Comparison of ENCODE assay signal across 9 cellular contexts in the genomic region with DNA sequence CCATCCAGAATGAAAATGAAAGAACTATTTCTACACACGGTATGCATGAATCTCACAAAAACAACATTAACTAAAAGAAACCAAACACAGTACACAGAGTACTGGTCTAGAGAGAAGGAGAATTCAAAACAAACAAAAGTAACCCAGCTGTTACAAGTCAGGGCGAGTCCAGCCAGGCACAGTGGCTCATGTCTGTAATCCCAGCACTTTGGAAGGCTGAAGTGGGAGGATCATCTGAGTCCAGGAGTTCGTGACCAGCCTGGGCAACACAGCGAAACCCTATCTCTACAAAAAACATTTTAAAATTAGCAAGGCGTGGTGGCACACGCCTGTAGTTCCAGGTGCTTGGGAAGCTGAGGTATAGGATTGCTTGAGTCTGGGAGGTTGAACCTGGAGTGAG. TPM values are rescaled to one million over a fixed set of nuclear protein-coding genes. Genes with fewer than 3 reads are reported as not detected.
DNase-seq lines count a peak whose midpoint lies in the region; ATAC-seq and TF ChIP-seq lines count a peak whose summit lies in the region.
"Had no signal": no experiment of that assay in that cellular context is flagged by ENCODE, and none has a peak within 500 bp of the region (broad histone marks: within the 10 kb centered on the region; RNA-seq: fewer than 3 reads in every experiment).

No MANE protein-coding gene starts in this region.

- no peaks in the 10 kb centered on the region for H3K9me3 Mint-ChIP-seq in T-helper 1 cell treated with Interleukin-12 subunit alpha and Interleukin-12 subunit beta and Interleukin-4 antibody, amounts not matched to agents 30 μg/mL and 1 μg/mL, for 36 hours
- no peaks in the 10 kb centered on the region for H3K9me3 Mint-ChIP-seq in WTC11
- H3K9me3 Mint-ChIP-seq in stimulated activated naive B cell treated with anti-CD40 and anti-IgM and Interleukin-4, amounts not matched to agents 10 μg/mL and 1 μg/mL and 100 μg/mL, for 72 hours = no peaks in the 10 kb centered on the region

- peak overlapping the region; percentile 97 for H3K4me3 Mint-ChIP-seq in T-helper 1 cell treated with Interleukin-12 subunit alpha and Interleukin-12 subunit beta and Interleukin-4 antibody, amounts not matched to agents 30 μg/mL and 1 μg/mL, for 36 hours
- H3K4me3 Mint-ChIP-seq in WTC11 = peak overlapping the region; percentile 97
- H3K4me3 Mint-ChIP-seq in stimulated activated naive B cell treated with anti-CD40 and anti-IgM and Interleukin-4, amounts not matched to agents 10 μg/mL and 1 μg/mL and 100 μg/mL, for 72 hours = peak overlapping the region; percentile 0 to 89

- H3K36me3 Mint-ChIP-seq in T-helper 1 cell treated with Interleukin-12 subunit alpha and Interleukin-12 subunit beta and Interleukin-4 antibody, amounts not matched to agents 30 μg/mL and 1 μg/mL, for 36 hours (ENCODE audit: low read depth) = peaks cover 27% of the 10 kb centered on the region
- H3K36me3 Mint-ChIP-seq in WTC11 = peaks cover 21% of the 10 kb centered on the region
- H3K36me3 Mint-ChIP-seq in stimulated activated naive B cell treated with anti-CD40 and anti-IgM and Interleukin-4, amounts not matched to agents 10 μg/mL and 1 μg/mL and 100 μg/mL, for 72 hours = peaks cover 19 to 33% of the 10 kb centered on the region in 2 donors

- CTCF ChIA-PET in WTC11 (lab: Charles Lee) = interaction anchor here (2.0 to 2.6 kb wide), 2 partner anchors 88 to 177 kb away, joined by 19 to 23 read pairs; no protein-coding TSS in a partner anchor

- H3K4me1 Mint-ChIP-seq in T-helper 1 cell treated with Interleukin-12 subunit alpha and Interleukin-12 subunit beta and Interleukin-4 antibody, amounts not matched to agents 30 μg/mL and 1 μg/mL, for 36 hours (ENCODE audit: low read depth) = peaks cover 43% of the 10 kb centered on the region
- peaks cover 25% of the 10 kb centered on the region for H3K4me1 Mint-ChIP-seq in WTC11
- peaks cover 24 to 41% of the 10 kb centered on the region in 2 donors for H3K4me1 Mint-ChIP-seq in stimulated activated naive B cell treated with anti-CD40 and anti-IgM and Interleukin-4, amounts not matched to agents 10 μg/mL and 1 μg/mL and 100 μg/mL, for 72 hours

- H3K27ac Mint-ChIP-seq in T-helper 1 cell treated with Interleukin-12 subunit alpha and Interleukin-12 subunit beta and Interleukin-4 antibody, amounts not matched to agents 30 μg/mL and 1 μg/mL, for 36 hours = peak overlapping the region; percentile 98
- H3K27ac Mint-ChIP-seq in WTC11 = peak overlapping the region; percentile 42; the same call in 1 of the 2 replicates
- H3K27ac Mint-ChIP-seq in stimulated activated naive B cell treated with anti-CD40 and anti-IgM and Interleukin-4, amounts not matched to agents 10 μg/mL and 1 μg/mL and 100 μg/mL, for 72 hours = peak overlapping the region; percentile 98

- H3K27me3 Mint-ChIP-seq in T-helper 1 cell treated with Interleukin-12 subunit alpha and Interleukin-12 subunit beta and Interleukin-4 antibody, amounts not matched to agents 30 μg/mL and 1 μg/mL, for 36 hours (ENCODE audit: low read depth) = no peaks in the 10 kb centered on the region
- H3K27me3 Mint-ChIP-seq in WTC11 (ENCODE audit: low read depth) = no peaks in the 10 kb centered on the region
- H3K27me3 Mint-ChIP-seq in stimulated activated naive B cell treated with anti-CD40 and anti-IgM and Interleukin-4, amounts not matched to agents 10 μg/mL and 1 μg/mL and 100 μg/mL, for 72 hours = no peaks in the 10 kb centered on the region

- TF ChIP-seq CTCF in WTC11 (IDR thresholded peaks at IDR 0.05) = no peak

- POLR2A ChIA-PET in WTC11 (lab: Charles Lee) = interaction anchor here (0.7 kb wide), 1 partner anchor 10 kb away, joined by 3 read pairs; no protein-coding TSS in a partner anchor

- DNase-seq in T-helper 1 cell = no peak
- DNase-seq in WTC11 (ENCODE audit: low spot score) = no peak
- peak; percentile 28 for DNase-seq in fibroblast of gingiva (ENCODE audit: low read depth)
- DNase-seq in stimulated activated naive B cell treated with anti-CD40 and anti-IgM and Interleukin-4, amounts not matched to agents 10 μg/mL and 1 μg/mL and 100 μg/mL, for 72 hours = no peak
- DNase-seq in cerebellum (ENCODE audit: low spot score) = no peak
- no peak for DNase-seq in activated CD4-positive, CD25-positive, alpha-beta regulatory T cell (lab: John Stamatoyannopoulos, UW)

- ATAC-seq in WTC11 (no peak), HG03457 (IDR thresholded peaks at IDR 0.05; ENCODE audit: unreplicated experiment) (no peak)
- ATAC-seq in stimulated activated naive B cell treated with anti-CD40 and anti-IgM and Interleukin-4, amounts not matched to agents 10 μg/mL and 1 μg/mL and 100 μg/mL, for 72 hours (replicated peaks) = no peak
- ATAC-seq: Panc1 had no signal

TF ChIP-seq in WTC11, 78 proteins besides CTCF, POLR2A, EP300 and RAD21:
- TF ChIP-seq ZNF416 (CRISPR knock-in tag; IDR thresholded peaks at IDR 0.05) = no peak
- TF ChIP-seq JUN (CRISPR knock-in tag; IDR thresholded peaks at IDR 0.05) = no peak
- TF ChIP-seq, protein P1, sequence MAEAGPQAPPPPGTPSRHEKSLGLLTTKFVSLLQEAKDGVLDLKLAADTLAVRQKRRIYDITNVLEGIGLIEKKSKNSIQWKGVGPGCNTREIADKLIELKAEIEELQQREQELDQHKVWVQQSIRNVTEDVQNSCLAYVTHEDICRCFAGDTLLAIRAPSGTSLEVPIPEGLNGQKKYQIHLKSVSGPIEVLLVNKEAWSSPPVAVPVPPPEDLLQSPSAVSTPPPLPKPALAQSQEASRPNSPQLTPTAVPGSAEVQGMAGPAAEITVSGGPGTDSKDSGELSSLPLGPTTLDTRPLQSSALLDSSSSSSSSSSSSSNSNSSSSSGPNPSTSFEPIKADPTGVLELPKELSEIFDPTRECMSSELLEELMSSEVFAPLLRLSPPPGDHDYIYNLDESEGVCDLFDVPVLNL (CRISPR knock-in tag; IDR thresholded peaks at IDR 0.05; ENCODE audit: borderline replicate concordance, low read depth) = no peak
- TF ChIP-seq, protein P2, sequence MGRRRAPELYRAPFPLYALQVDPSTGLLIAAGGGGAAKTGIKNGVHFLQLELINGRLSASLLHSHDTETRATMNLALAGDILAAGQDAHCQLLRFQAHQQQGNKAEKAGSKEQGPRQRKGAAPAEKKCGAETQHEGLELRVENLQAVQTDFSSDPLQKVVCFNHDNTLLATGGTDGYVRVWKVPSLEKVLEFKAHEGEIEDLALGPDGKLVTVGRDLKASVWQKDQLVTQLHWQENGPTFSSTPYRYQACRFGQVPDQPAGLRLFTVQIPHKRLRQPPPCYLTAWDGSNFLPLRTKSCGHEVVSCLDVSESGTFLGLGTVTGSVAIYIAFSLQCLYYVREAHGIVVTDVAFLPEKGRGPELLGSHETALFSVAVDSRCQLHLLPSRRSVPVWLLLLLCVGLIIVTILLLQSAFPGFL (CRISPR knock-in tag; IDR thresholded peaks at IDR 0.05; ENCODE audit: borderline replicate concordance) = no peak

RNA-seq across cellular contexts. Expression of a gene that starts 1.7 kb away (rescaled TPM):
- total RNA-seq in WTC11 (2021) = 96.7 to 105 TPM (median 97.2 TPM) in 3 replicates
- total RNA-seq in cerebellum = 52.6 TPM

RNA-seq across cellular contexts. Expression of a gene that starts 27.6 kb away (rescaled TPM):
- 1.1 to 2.1 TPM (median 1.1 TPM) in 3 replicates for total RNA-seq in WTC11 (2021)
- 17.3 TPM for total RNA-seq in cerebellum

RNA-seq across cellular contexts. Expression of a gene that starts 34.8 kb away (rescaled TPM):
- total RNA-seq in WTC11 (2021) = 2.8 to 4.4 TPM (median 3.5 TPM) in 3 replicates
- total RNA-seq in cerebellum = 5.8 TPM

Comparison
In these comparisons a context has a peak if more than half of its experiments do, and no peak if none do; other contexts are left out.
1. H3K27ac Mint-ChIP-seq: peak in every context shown above with its lines; median percentile 98 in T-helper 1 cell treated with Interleukin-12 subunit alpha and Interleukin-12 subunit beta and Interleukin-4 antibody, amounts not matched to agents 30 μg/mL and 1 μg/mL, for 36 hours; 98 in stimulated activated naive B cell treated with anti-CD40 and anti-IgM and Interleukin-4, amounts not matched to agents 10 μg/mL and 1 μg/mL and 100 μg/mL, for 72 hours; 42 in WTC11.
2. H3K4me3 Mint-ChIP-seq: peak in every context shown above with its lines; median percentile 97 in T-helper 1 cell treated with Interleukin-12 subunit alpha and Interleukin-12 subunit beta and Interleukin-4 antibody, amounts not matched to agents 30 μg/mL and 1 μg/mL, for 36 hours; 97 in WTC11; 44 in stimulated activated naive B cell treated with anti-CD40 and anti-IgM and Interleukin-4, amounts not matched to agents 10 μg/mL and 1 μg/mL and 100 μg/mL, for 72 hours.